ENCODE assay signal across 14 cellular contexts in the genomic region with DNA sequence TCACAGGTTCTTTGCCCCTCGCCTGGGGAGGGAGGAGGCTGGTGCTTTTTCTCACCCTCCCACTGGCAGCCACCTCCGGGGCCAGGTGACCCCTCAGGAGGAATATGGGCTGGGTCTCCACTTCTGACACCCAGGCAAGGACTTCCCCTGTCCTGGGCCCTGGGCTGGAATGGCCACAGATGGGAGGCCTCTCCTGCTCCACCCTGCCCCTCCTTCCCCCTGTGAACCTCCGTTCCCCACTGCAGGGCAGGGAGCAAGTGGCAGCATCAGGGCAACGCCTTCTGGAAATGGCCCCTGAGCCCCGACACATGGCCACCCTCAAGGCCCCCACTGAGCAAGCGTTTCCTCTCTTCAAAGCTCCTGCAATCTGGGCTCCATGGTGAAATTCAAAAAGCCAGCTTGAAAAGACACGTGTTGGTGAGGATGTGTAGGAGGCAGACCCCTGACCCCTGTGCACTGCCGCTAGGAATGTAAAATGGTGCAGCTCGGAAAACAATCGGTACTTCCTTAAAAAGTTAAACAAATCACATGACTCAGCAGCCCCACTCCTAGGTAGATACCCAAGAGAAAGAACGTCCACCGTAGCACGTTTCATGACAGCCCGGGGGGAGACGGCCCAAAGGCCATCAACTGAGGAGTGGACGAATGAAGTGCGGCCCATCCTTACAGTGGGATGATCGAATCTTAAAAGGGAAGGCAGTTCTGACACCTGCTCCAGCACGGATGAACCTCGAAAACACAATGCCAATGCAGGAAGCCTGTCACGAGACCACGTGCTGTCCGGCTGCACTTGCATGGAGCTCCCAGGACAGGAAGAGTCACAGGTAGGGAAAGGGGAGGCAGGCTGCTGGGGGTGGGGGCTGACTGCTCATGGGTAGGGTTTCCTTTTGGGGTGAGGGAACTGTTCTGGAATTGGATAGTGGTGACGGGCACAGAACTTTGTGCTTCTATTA. TPM values are rescaled to one million over a fixed set of nuclear protein-coding genes. Genes with fewer than 3 reads are reported as not detected.
A peak's percentile ranks its signal among the peaks of the same experiment; 100 is the strongest.
DNase-seq lines count a peak whose midpoint lies in the region; ATAC-seq and TF ChIP-seq lines count a peak whose summit lies in the region.
"Had no signal": no experiment of that assay in that cellular context is flagged by ENCODE, and none has a peak within 500 bp of the region (broad histone marks: within the 10 kb centered on the region; RNA-seq: fewer than 3 reads in every experiment).

No MANE protein-coding gene starts in this region.

- no peaks in the 10 kb centered on the region for H3K27me3 Mint-ChIP-seq in natural killer cell treated with Interleukin-12 subunit alpha and Interleukin-12 subunit beta and Interleukin-15 and Interleukin-18, amount 100 ng/mL, for 72 hours
- H3K27me3 Mint-ChIP-seq in natural killer cell (ENCODE audit: low read depth in 2 of 2): no peaks in the 10 kb centered on the region

- no peaks in the 10 kb centered on the region for H3K36me3 Mint-ChIP-seq in natural killer cell treated with Interleukin-12 subunit alpha and Interleukin-12 subunit beta and Interleukin-15 and Interleukin-18, amount 100 ng/mL, for 72 hours
- H3K36me3 Mint-ChIP-seq in natural killer cell: no peaks in the 10 kb centered on the region

- H3K9me3 ChIP-seq in breast epithelium (no peaks in the 10 kb centered on the region), lower lobe of right lung (no peaks in the 10 kb centered on the region)
- H3K9me3 ChIP-seq: ovary had no signal

- H3K4me3 ChIP-seq in breast epithelium: no peak overlapping the region
- no peak overlapping the region for H3K4me3 ChIP-seq in lower lobe of right lung
- H3K4me3 ChIP-seq: lung, ovary had no signal

- no peak for ATAC-seq in natural killer cell treated with Interleukin-12 subunit alpha and Interleukin-12 subunit beta and Interleukin-15 and Interleukin-18, amount 100 ng/mL, for 72 hours
- ATAC-seq in natural killer cell (no peak), lower lobe of right lung (no peak), HG03432 (IDR thresholded peaks at IDR 0.05; ENCODE audit: unreplicated experiment) (no peak)

- no peak overlapping the region for H3K4me3 Mint-ChIP-seq in natural killer cell treated with Interleukin-12 subunit alpha and Interleukin-12 subunit beta and Interleukin-15 and Interleukin-18, amount 100 ng/mL, for 72 hours
- no peak overlapping the region for H3K4me3 Mint-ChIP-seq in natural killer cell

- peaks cover 0 to 15% of the 10 kb centered on the region in 2 donors for H3K4me1 Mint-ChIP-seq in natural killer cell treated with Interleukin-12 subunit alpha and Interleukin-12 subunit beta and Interleukin-15 and Interleukin-18, amount 100 ng/mL, for 72 hours (ENCODE audit: low read depth in 2 of 2)
- peaks cover 0 to 15% of the 10 kb centered on the region in 2 donors for H3K4me1 Mint-ChIP-seq in natural killer cell

- H3K4me1 ChIP-seq in breast epithelium (peaks cover 0 to 6% of the 10 kb centered on the region in 2 donors), lower lobe of right lung (peaks cover 27% of the 10 kb centered on the region)

- no peak for TF ChIP-seq POLR2A in breast epithelium (IDR thresholded peaks at IDR 0.05)

- peak overlapping the region; percentile 43 to 47 for H3K27ac Mint-ChIP-seq in natural killer cell treated with Interleukin-12 subunit alpha and Interleukin-12 subunit beta and Interleukin-15 and Interleukin-18, amount 100 ng/mL, for 72 hours
- H3K27ac Mint-ChIP-seq in natural killer cell: peak overlapping the region in 1 of 2 donors; percentile 16

- no peaks in the 10 kb centered on the region for H3K9me3 Mint-ChIP-seq in natural killer cell treated with Interleukin-12 subunit alpha and Interleukin-12 subunit beta and Interleukin-15 and Interleukin-18, amount 100 ng/mL, for 72 hours
- H3K9me3 Mint-ChIP-seq in natural killer cell: no peaks in the 10 kb centered on the region

- TF ChIP-seq CTCF in natural killer cell (IDR thresholded peaks at IDR 0.05) (no peak), breast epithelium (IDR thresholded peaks at IDR 0.05) (no peak), lower lobe of right lung (IDR thresholded peaks at IDR 0.05) (no peak)

- DNase-seq in natural killer cell treated with Interleukin-12 subunit alpha and Interleukin-12 subunit beta and Interleukin-15 and Interleukin-18, amount 100 ng/mL, for 72 hours (ENCODE audit: low spot score): no peak
- DNase-seq in natural killer cell (no peak), breast epithelium (ENCODE audit: low spot score in 2 of 2) (no peak), lower lobe of right lung (no peak), hypothalamus (lab: John Stamatoyannopoulos, UW) (no peak), ACHN (no peak), activated gamma-delta T cell treated with Interleukin-2 at 50 U/mL for 16 hours (no peak)
- DNase-seq: cortex of kidney, DND-41, NCI-H2107, SHP77 had no signal

- no peaks in the 10 kb centered on the region for H3K27me3 ChIP-seq in breast epithelium
- H3K27me3 ChIP-seq in lower lobe of right lung (ENCODE audit: low read depth): no peaks in the 10 kb centered on the region
- H3K27me3 ChIP-seq: ovary had no signal

- H3K27ac ChIP-seq in breast epithelium (peak overlapping the region; percentile 12 to 71), lower lobe of right lung (peak overlapping the region; percentile 76)

- in situ Hi-C loops in ACHN (cut with HindIII; ENCODE audit: low pct_ligation_motif_present, low pct_unique_long_range_greater_than_20kb, low sequenced_read_pairs): no loop called here

- intact Hi-C loops in natural killer cell (cut with micrococcal nuclease): no loop called here
- intact Hi-C loops in breast epithelium (cut with DNase I; ENCODE audit: low total_unique reads): no loop called here
- intact Hi-C loops in lower lobe of right lung (cut with DNase I): no loop called here

- H3K36me3 ChIP-seq in breast epithelium (no peaks in the 10 kb centered on the region), lower lobe of right lung (peaks cover 81% of the 10 kb centered on the region)
- H3K36me3 ChIP-seq: ovary had no signal

RNA-seq across cellular contexts. Expression of a gene that starts 11.5 kb away (rescaled TPM):
- 100 to 1,000 TPM in 1 of 2 donors, 10 to 100 TPM in 1; 37.3 to 112 TPM for total RNA-seq in natural killer cell treated with Interleukin-12 subunit alpha and Interleukin-12 subunit beta and Interleukin-15 and Interleukin-18, amount 100 ng/mL, for 72 hours
- total RNA-seq in natural killer cell: 10 to 100 TPM; 11.6 to 12.8 (median 12.7) TPM
- total RNA-seq in breast epithelium: 10 to 100 TPM in 1 of 3 donors, 1 to 10 TPM in 2; 5.9 to 10.2 (median 5.9) TPM
- 5.0 TPM for total RNA-seq in lower lobe of right lung

RNA-seq across cellular contexts. Expression of a gene that starts 11.9 kb away (rescaled TPM):
- total RNA-seq in natural killer cell treated with Interleukin-12 subunit alpha and Interleukin-12 subunit beta and Interleukin-15 and Interleukin-18, amount 100 ng/mL, for 72 hours: 10 to 100 TPM; 13.0 to 22.0 TPM
- total RNA-seq in natural killer cell: 10 to 100 TPM in 1 of 3 donors, 1 to 10 TPM in 2; 5.9 to 10.7 (median 8.5) TPM
- 100 to 1,000 TPM in 1 of 3 donors, 10 to 100 TPM in 2; 57.4 to 140 (median 96.0) TPM for total RNA-seq in breast epithelium
- total RNA-seq in lower lobe of right lung: 49.4 TPM
